ENCODE assay signal across 16 cellular contexts in genomic region chr21:21196848-21197247, GRCh38.
DNase-seq lines count a peak whose midpoint lies in the region; FAIRE-seq and TF ChIP-seq lines count a peak whose summit lies in the region.
"Had no signal": no experiment of that assay in that cellular context is flagged by ENCODE, and none has a peak within 500 bp of the region (broad histone marks: within the 10 kb centered on the region; RNA-seq: fewer than 3 reads in every experiment).

No MANE protein-coding gene starts in this region.

- no peaks in the 10 kb centered on the region for H3K4me1 ChIP-seq in MM.1S (ENCODE audit: low read length)
- no peaks in the 10 kb centered on the region for H3K4me1 ChIP-seq in PC-9 (replicated peaks; ENCODE audit: insufficient read depth)
- H3K4me1 ChIP-seq: A549, BE2C had no signal

- POLR2A ChIA-PET in PC-9 (lab: Charles Lee; ENCODE audit: unreplicated experiment): no interaction called here

- intact Hi-C loops in PC-9 (cut with micrococcal nuclease; ENCODE audit: unreplicated experiment): no loop called here

- H3K4me3 Mint-ChIP-seq in immature natural killer cell (peak overlapping the region in 1 of 5 donors; percentile 54), endothelial cell (ENCODE audit: unreplicated experiment) (no peak overlapping the region)
- H3K4me3 Mint-ChIP-seq: HFFc6, IgD-negative memory B cell had no signal

- no TSS peak for BruUV-seq in PC-9 (replicated peaks; lab: Mats Ljungman, UMichigan)

- CTCF ChIA-PET in PC-9 (lab: Charles Lee): no interaction called here

- H3K36me3 Mint-ChIP-seq in immature natural killer cell: no peaks in the 10 kb centered on the region
- no peaks in the 10 kb centered on the region for H3K36me3 Mint-ChIP-seq in endothelial cell (ENCODE audit: low read depth, unreplicated experiment)
- H3K36me3 Mint-ChIP-seq: CD4-positive, alpha-beta memory T cell; IgD-negative memory B cell had no signal

- TF ChIP-seq CTCF in MM.1S (IDR thresholded peaks at IDR 0.05; ENCODE audit: low read length) (no peak), PC-9 (conservative IDR thresholded peaks at IDR 0.05) (no peak), endothelial cell (IDR thresholded peaks at IDR 0.05; ENCODE audit: unreplicated experiment) (no peak)

- H3K4me1 Mint-ChIP-seq in immature natural killer cell (peaks cover 40 to 45% of the 10 kb centered on the region in 2 donors), endothelial cell (ENCODE audit: unreplicated experiment) (no peaks in the 10 kb centered on the region)

- H3K36me3 ChIP-seq in MM.1S (replicated peaks; ENCODE audit: insufficient read depth, low read length): no peaks in the 10 kb centered on the region
- H3K36me3 ChIP-seq in PC-9 (ENCODE audit: low read depth): no peaks in the 10 kb centered on the region
- H3K36me3 ChIP-seq: BE2C had no signal

- peak overlapping the region; percentile 33; the same call in 1 of the 2 replicates for H3K4me2 ChIP-seq in MM.1S (ENCODE audit: low read depth, low read length)
- H3K4me2 ChIP-seq in PC-9: peak overlapping the region; percentile 19; the same call in 1 of the 2 replicates
- H3K4me2 ChIP-seq: A549 had no signal

- H3K4me3 ChIP-seq in MM.1S (ENCODE audit: low read length) (peak overlapping the region; percentile 25; the same call in 1 of the 2 replicates), PC-9 (no peak overlapping the region)
- H3K4me3 ChIP-seq: A549 had no signal

- FAIRE-seq in GM19239 (lab: Jason Lieb, UNC): no peak
- FAIRE-seq: A549, D721Med had no signal

- H4K20me1 ChIP-seq in MM.1S (ENCODE audit: insufficient read depth, low read length) (no peaks in the 10 kb centered on the region; the same call in 1 of the 2 replicates), PC-9 (ENCODE audit: insufficient read depth) (no peaks in the 10 kb centered on the region)

- no peak overlapping the region for H3K9ac ChIP-seq in MM.1S (ENCODE audit: low read length)

- no peaks in the 10 kb centered on the region for H3K9me3 ChIP-seq in MM.1S (replicated peaks; ENCODE audit: insufficient read depth, low read length)
- H3K9me3 ChIP-seq in PC-9 (ENCODE audit: insufficient read depth, low read depth): no peaks in the 10 kb centered on the region
- H3K9me3 ChIP-seq: A549, BE2C had no signal

- H3K9me2 ChIP-seq in MM.1S (replicated peaks; ENCODE audit: insufficient read depth, low read length) (no peaks in the 10 kb centered on the region), PC-9 (ENCODE audit: insufficient read depth) (no peaks in the 10 kb centered on the region)

- H3K79me2 ChIP-seq in MM.1S (ENCODE audit: low read length): no peaks in the 10 kb centered on the region
- H3K79me2 ChIP-seq in PC-9 (ENCODE audit: low read depth): no peaks in the 10 kb centered on the region

- H3K27me3 ChIP-seq in MM.1S (replicated peaks; ENCODE audit: insufficient read depth, low read length): no peaks in the 10 kb centered on the region
- no peaks in the 10 kb centered on the region for H3K27me3 ChIP-seq in PC-9 (ENCODE audit: insufficient read depth, low read depth)
- H3K27me3 ChIP-seq: BE2C had no signal

- H3K27me3 Mint-ChIP-seq in immature natural killer cell (ENCODE audit: low read depth in 3 of 3) (no peaks in the 10 kb centered on the region), endothelial cell (ENCODE audit: unreplicated experiment) (peaks cover 3% of the 10 kb centered on the region)
- H3K27me3 Mint-ChIP-seq: CD4-positive, alpha-beta memory T cell; IgD-negative memory B cell had no signal

- DNase-seq in MM.1S: peak; percentile 22
- no peak for DNase-seq in PC-9
- DNase-seq in immature natural killer cell: no peak
- DNase-seq in endothelial cell (ENCODE audit: low spot score): no peak
- DNase-seq in GM19239 (ENCODE audit: insufficient read length, low spot score): no peak
- no peak for DNase-seq in activated gamma-delta T cell treated with Interleukin-2 at 50 U/mL for 16 hours
- DNase-seq: BE2C; CD4-positive, alpha-beta memory T cell; COR-L47; GF-D8; HCEC 1CT; HFFc6 had no signal

- H3K9me3 Mint-ChIP-seq in immature natural killer cell: peaks cover 0 to 10% (median 1%) of the 10 kb centered on the region in 6 donors
- H3K9me3 Mint-ChIP-seq in endothelial cell (ENCODE audit: unreplicated experiment): no peaks in the 10 kb centered on the region
- H3K9me3 Mint-ChIP-seq: HFFc6, IgD-negative memory B cell had no signal

- peak overlapping the region in 4 of 6 donors; percentile 10 to 63 (median 45) for H3K27ac Mint-ChIP-seq in immature natural killer cell
- no peak overlapping the region for H3K27ac Mint-ChIP-seq in endothelial cell (ENCODE audit: unreplicated experiment)
- H3K27ac Mint-ChIP-seq: CD4-positive, alpha-beta memory T cell; HFFc6; IgD-negative memory B cell had no signal

- H3K27ac ChIP-seq in MM.1S (ENCODE audit: low read length): no peak overlapping the region
- H3K27ac ChIP-seq in PC-9: no peak overlapping the region
- H3K27ac ChIP-seq: A549, C4-2B had no signal

- H2AFZ ChIP-seq in MM.1S (ENCODE audit: low read length) (peak overlapping the region; percentile 44), PC-9 (no peak overlapping the region)

- no peaks in the 10 kb centered on the region for H3F3A ChIP-seq in MM.1S (ENCODE audit: insufficient read depth, low read length)
- H3F3A ChIP-seq in PC-9 (ENCODE audit: insufficient read depth, low read depth): no peaks in the 10 kb centered on the region
